Comparison of ENCODE assay signal across 8 cellular contexts in genomic region chr7:12389089-12389700, GRCh38. TPM values are rescaled to one million over a fixed set of nuclear protein-coding genes. Genes with fewer than 3 reads are reported as not detected.
DNase-seq lines count a peak whose midpoint lies in the region; FAIRE-seq and TF ChIP-seq lines count a peak whose summit lies in the region.

No MANE protein-coding gene starts in this region.

- TF ChIP-seq POLR2A in H54 (IDR thresholded peaks at IDR 0.05; ENCODE audit: low read depth, low read length): no peak
- TF ChIP-seq POLR2A in adrenal gland (IDR thresholded peaks at IDR 0.05): no peak

- H3K4me1 ChIP-seq in adrenal gland (replicated peaks in 1 of 2): no peaks in the 10 kb centered on the region

- intact Hi-C loops in adrenal gland (cut with DNase I): no loop called here

- no peaks in the 10 kb centered on the region for H3K9me3 ChIP-seq in adrenal gland (replicated peaks in 1 of 3)

- 47 to 66% (median 56%) methylated on average over 1 of the region's 1 CpG for WGBS in adrenal gland, 4 donors

- no peak overlapping the region for H3K27ac ChIP-seq in adrenal gland

- no peak overlapping the region for H3K4me3 ChIP-seq in Jurkat, Clone E6-1 (ENCODE audit: low read length)
- no peak overlapping the region for H3K4me3 ChIP-seq in adrenal gland

- peak; percentile 44 to 73 (median 63) for TF ChIP-seq CTCF in adrenal gland (IDR thresholded peaks at IDR 0.05)

- no peaks in the 10 kb centered on the region for H3K36me3 ChIP-seq in adrenal gland (replicated peaks in 1 of 2)

- H3K27me3 ChIP-seq in adrenal gland: no peaks in the 10 kb centered on the region

- peak; percentile 100 for FAIRE-seq in H54 (lab: Jason Lieb, UNC)

- DNase-seq in A172 (ENCODE audit: low spot score): peak; percentile 72
- peak; percentile 75 for DNase-seq in GM03348 (ENCODE audit: low spot score)
- peak; percentile 35 for DNase-seq in H54 (ENCODE audit: insufficient read length, low spot score)
- DNase-seq in Jurkat, Clone E6-1 (ENCODE audit: low read depth, low spot score): peak; percentile 60
- peak; percentile 78 for DNase-seq in OCI-M1 (lab: John Stamatoyannopoulos, UW)
- DNase-seq in adrenal gland: peak; percentile 29 to 74 (median 47)
- DNase-seq in iPS-NIHi7 (ENCODE audit: extremely low spot score): peak; percentile 63
- peak; percentile 2 for DNase-seq in stimulated activated naive CD4-positive, alpha-beta T cell treated with Interleukin-2 at 50 U/mL for 16 hours (lab: John Stamatoyannopoulos, UW)

RNA-seq across cellular contexts. Expression of gene VWDE, which starts 14.5 kb away (rescaled TPM):
- total RNA-seq in A172 (2014; rRNA removed; shearing (Covaris generic)): 0.05 TPM in 1 of 2 replicates, not detected in the other
- polyA plus RNA-seq in Jurkat, Clone E6-1 (2012; ENCODE audit: insufficient read depth, insufficient read length): 11.6 TPM
- under 1 TPM in 6 of 8 donors, not detected in 2; 0.26 to 0.95 (median 0.48) TPM for total RNA-seq in adrenal gland
- 10 to 100 TPM in 1 of 3 donors, 1 to 10 TPM in 2; 1.4 to 11.1 (median 1.4) TPM for polyA plus RNA-seq in adrenal gland

Comparison
In these comparisons a context has a peak if more than half of its experiments do, and no peak if none do; other contexts are left out.
1. DNase-seq: peak in every context shown above with its lines; median percentile 78 in OCI-M1; 75 in GM03348; 72 in A172; 63 in iPS-NIHi7; 60 in Jurkat, Clone E6-1; 47 in adrenal gland; 35 in H54; 2 in stimulated activated naive CD4-positive, alpha-beta T cell treated with Interleukin-2 at 50 U/mL for 16 hours.